ENCODE assay signal across 1 cellular context in the genomic region with DNA sequence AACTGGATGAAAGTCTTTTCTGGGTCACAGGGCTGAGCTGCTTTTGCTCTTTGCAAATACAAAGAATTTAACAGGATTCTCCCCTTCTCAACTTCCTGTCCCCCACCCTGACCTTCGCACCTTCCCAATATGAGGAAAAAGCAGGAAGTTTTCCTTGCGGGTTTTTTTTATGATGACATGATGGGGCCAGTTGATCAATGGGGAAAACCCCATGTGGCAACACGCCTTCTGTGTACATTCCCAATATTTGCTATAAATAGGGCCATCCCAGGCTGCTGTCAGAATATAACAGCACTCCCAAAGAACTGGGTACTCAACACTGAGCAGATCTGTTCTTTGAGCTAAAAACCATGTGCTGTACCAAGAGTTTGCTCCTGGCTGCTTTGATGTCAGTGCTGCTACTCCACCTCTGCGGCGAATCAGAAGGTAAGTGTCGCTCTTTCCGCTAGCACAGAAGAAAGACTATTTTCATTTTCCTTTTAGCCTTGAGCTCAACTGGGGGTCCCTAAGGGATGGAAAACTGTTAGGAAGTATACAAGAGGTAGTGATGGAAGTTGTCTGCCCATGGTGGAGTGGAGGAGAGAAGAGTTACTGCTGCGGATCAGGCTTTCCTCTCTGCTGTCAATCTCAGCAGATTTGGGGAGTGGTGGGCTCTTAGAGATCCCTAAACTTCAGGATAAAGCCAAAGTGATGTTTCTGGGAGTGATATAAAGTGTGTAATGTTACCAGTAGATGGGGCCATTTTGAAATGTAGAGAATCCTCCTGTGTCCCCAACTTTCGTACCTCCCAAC.
TF ChIP-seq lines count a peak whose summit lies in the region.

A gene with protein sequence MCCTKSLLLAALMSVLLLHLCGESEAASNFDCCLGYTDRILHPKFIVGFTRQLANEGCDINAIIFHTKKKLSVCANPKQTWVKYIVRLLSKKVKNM (plus strand): TSS at position 281 of the 792 bp plus-strand sequence. CDS start 70 bp downstream, at position 351.

TF ChIP-seq in GM23338, 12 proteins besides CTCF, POLR2A, EP300 and RAD21:
- TF ChIP-seq ZNF462 (CRISPR knock-in tag; IDR thresholded peaks at IDR 0.05) (no peak), NANOG (IDR thresholded peaks at IDR 0.05; ENCODE audit: borderline replicate concordance) (no peak), JUNB (IDR thresholded peaks at IDR 0.05; ENCODE audit: unreplicated experiment) (no peak), EZH2 (IDR thresholded peaks at IDR 0.05; ENCODE audit: low read depth, unreplicated experiment) (no peak), ZNF114 (CRISPR knock-in tag; IDR thresholded peaks at IDR 0.05) (no peak), REST (IDR thresholded peaks at IDR 0.05; ENCODE audit: unreplicated experiment) (no peak), STAT1 (IDR thresholded peaks at IDR 0.05; ENCODE audit: unreplicated experiment) (no peak), ZNF331 (CRISPR knock-in tag; IDR thresholded peaks at IDR 0.05; ENCODE audit: low read depth) (no peak), CREB1 (CRISPR knock-in tag; IDR thresholded peaks at IDR 0.05; ENCODE audit: low read depth) (no peak), EZH2phosphoT487 (IDR thresholded peaks at IDR 0.05; ENCODE audit: unreplicated experiment) (no peak), POLR2AphosphoS5 (IDR thresholded peaks at IDR 0.05; ENCODE audit: low read depth) (no peak), ETS1 (IDR thresholded peaks at IDR 0.05) (no peak)
